ENCODE assay signal across 15 cellular contexts in genomic region chr5:77101298-77101697, GRCh38. TPM values are rescaled to one million over a fixed set of nuclear protein-coding genes. Genes with fewer than 3 reads are reported as not detected.
DNase-seq lines count a peak whose midpoint lies in the region; ATAC-seq and TF ChIP-seq lines count a peak whose summit lies in the region.
"Had no signal": no experiment of that assay in that cellular context is flagged by ENCODE, and none has a peak within 500 bp of the region (broad histone marks: within the 10 kb centered on the region; RNA-seq: fewer than 3 reads in every experiment).

No MANE protein-coding gene starts in this region.

- H3K27ac Mint-ChIP-seq in activated CD4-positive, alpha-beta T cell treated with anti-CD3 and anti-CD28 coated beads, Interleukin-2, amount 10 ng/mL, durations not matched to agents 24 days and 14 days: no peak overlapping the region
- H3K27ac Mint-ChIP-seq: activated T-helper 2 cell treated with anti-CD3 and anti-CD28 coated beads, Interferon-gamma antibody, Interleukin-2, Interleukin-4, amounts not matched to agents 10 μg/mL and 5 μg/mL and 100 μg/mL, durations not matched to agents 14 hours and 24 hours and 36 hours; T-cell had no signal

- DNase-seq in activated CD4-positive, alpha-beta T cell treated with anti-CD3 and anti-CD28 coated beads, Interleukin-2, amount 10 ng/mL, durations not matched to agents 24 days and 14 days: peak; percentile 25
- DNase-seq in activated CD4-positive, alpha-beta T cell treated with anti-CD3 and anti-CD28 coated beads for 4 hours: no peak
- DNase-seq in RWPE2 (ENCODE audit: low spot score) (no peak), fibroblast of peridontal ligament (ENCODE audit: extremely low read depth) (peak; percentile 66), stromal cell of bone marrow (ENCODE audit: low read depth) (peak; percentile 67), pons (ENCODE audit: low spot score) (no peak), LoVo (ENCODE audit: low spot score) (no peak), GDM1 (lab: John Stamatoyannopoulos, UW) (no peak)
- DNase-seq: 8988T; activated CD4-positive, alpha-beta T cell treated with anti-CD3 and anti-CD28 coated beads, Interleukin-2, amount 50 U/mL, for 4 hours; spleen; T-cell had no signal

- no peaks in the 10 kb centered on the region for H3K9me3 Mint-ChIP-seq in activated CD4-positive, alpha-beta T cell treated with anti-CD3 and anti-CD28 coated beads, Interleukin-2, amount 10 ng/mL, durations not matched to agents 24 days and 14 days
- H3K9me3 Mint-ChIP-seq: activated T-helper 2 cell treated with anti-CD3 and anti-CD28 coated beads, Interferon-gamma antibody, Interleukin-2, Interleukin-4, amounts not matched to agents 10 μg/mL and 5 μg/mL and 100 μg/mL, durations not matched to agents 14 hours and 24 hours and 36 hours; T-cell had no signal

- H3K4me1 ChIP-seq in RWPE2 (ENCODE audit: insufficient read depth, poor library complexity, severe bottlenecking): no peaks in the 10 kb centered on the region
- H3K4me1 ChIP-seq: spleen, tibial nerve had no signal

- no peaks in the 10 kb centered on the region for H3K36me3 Mint-ChIP-seq in activated CD4-positive, alpha-beta T cell treated with anti-CD3 and anti-CD28 coated beads, Interleukin-2, amount 10 ng/mL, durations not matched to agents 24 days and 14 days (ENCODE audit: low read depth)
- H3K36me3 Mint-ChIP-seq: T-cell had no signal

- no peak for TF ChIP-seq CTCF in RWPE2 (IDR thresholded peaks at IDR 0.05; ENCODE audit: poor library complexity, severe bottlenecking)

- H3K4me3 Mint-ChIP-seq in activated CD4-positive, alpha-beta T cell treated with anti-CD3 and anti-CD28 coated beads, Interleukin-2, amount 10 ng/mL, durations not matched to agents 24 days and 14 days: no peak overlapping the region
- H3K4me3 Mint-ChIP-seq: brain, T-cell had no signal

- no peaks in the 10 kb centered on the region for H3K9me3 ChIP-seq in RWPE2 (ENCODE audit: severe bottlenecking)

- no peak overlapping the region for H3K27ac ChIP-seq in RWPE2 (ENCODE audit: poor library complexity, severe bottlenecking)
- H3K27ac ChIP-seq: spleen, tibial nerve had no signal

- H3K27me3 Mint-ChIP-seq in activated CD4-positive, alpha-beta T cell treated with anti-CD3 and anti-CD28 coated beads, Interleukin-2, amount 10 ng/mL, durations not matched to agents 24 days and 14 days: peaks cover 5% of the 10 kb centered on the region
- H3K27me3 Mint-ChIP-seq: brain had no signal

- ATAC-seq in RWPE2 (ENCODE audit: low read depth): peak; percentile 91
- ATAC-seq: T-cell had no signal

- H3K36me3 ChIP-seq in RWPE2 (ENCODE audit: low read depth): no peaks in the 10 kb centered on the region

- H3K27me3 ChIP-seq in RWPE2 (ENCODE audit: insufficient read depth, poor library complexity, severe bottlenecking): no peaks in the 10 kb centered on the region
- H3K27me3 ChIP-seq: spleen, tibial nerve had no signal

- intact Hi-C loops in activated CD4-positive, alpha-beta T cell treated with anti-CD3 and anti-CD28 coated beads, Interleukin-2, amount 10 ng/mL, durations not matched to agents 24 days and 14 days (cut with micrococcal nuclease): no loop called here

- peaks cover 2% of the 10 kb centered on the region for H3K4me1 Mint-ChIP-seq in activated CD4-positive, alpha-beta T cell treated with anti-CD3 and anti-CD28 coated beads, Interleukin-2, amount 10 ng/mL, durations not matched to agents 24 days and 14 days
- H3K4me1 Mint-ChIP-seq: brain, T-cell had no signal

- no peak overlapping the region for H3K4me3 ChIP-seq in RWPE2 (ENCODE audit: severe bottlenecking)
- H3K4me3 ChIP-seq: spleen, tibial nerve had no signal

RNA-seq across cellular contexts. Expression of gene ZBED3, which starts 14.2 kb away (rescaled TPM):
- 0.62 and 1.7 TPM in 2 replicates for total RNA-seq in activated CD4-positive, alpha-beta T cell treated with anti-CD3 and anti-CD28 coated beads, Interleukin-2, amount 10 ng/mL, durations not matched to agents 24 days and 14 days

Comparison
In these comparisons a context has a peak if more than half of its experiments do, and no peak if none do; other contexts are left out.
1. DNase-seq: peak in activated CD4-positive, alpha-beta T cell treated with anti-CD3 and anti-CD28 coated beads, Interleukin-2, amount 10 ng/mL, durations not matched to agents 24 days and 14 days (single experiment), fibroblast of peridontal ligament (single experiment) and stromal cell of bone marrow (single experiment); none in activated CD4-positive, alpha-beta T cell treated with anti-CD3 and anti-CD28 coated beads for 4 hours (0 of 2), RWPE2 (single experiment), pons (single experiment), LoVo (single experiment) and GDM1 (single experiment).